Comparison of ENCODE assay signal across 7 cellular contexts in genomic region chr6:16761469-16762264, GRCh38. TPM values are rescaled to one million over a fixed set of nuclear protein-coding genes. Genes with fewer than 3 reads are reported as not detected.
DNase-seq lines count a peak whose midpoint lies in the region; ATAC-seq and TF ChIP-seq lines count a peak whose summit lies in the region.

No MANE protein-coding gene starts in this region.

- H3K36me3 ChIP-seq in kidney epithelial cell (ENCODE audit: control insufficient read depth, insufficient read depth, low read length): no peaks in the 10 kb centered on the region

- no peaks in the 10 kb centered on the region for H3K27me3 ChIP-seq in kidney epithelial cell (ENCODE audit: control insufficient read depth, insufficient read depth, low read length)

- ATAC-seq in HG02623 (IDR thresholded peaks at IDR 0.05; ENCODE audit: unreplicated experiment): peak; percentile 40

- DNase-seq in NCI-H1436 treated with DMSO at 0.1 percent for 48 hours (lab: John Stamatoyannopoulos, UW) (peak; percentile 51), kidney epithelial cell (ENCODE audit: low read depth) (no peak)
- peak; percentile 71 for DNase-seq in activated CD4-positive, CD25-positive, alpha-beta regulatory T cell treated with anti-CD3 and anti-CD28 coated beads, Interleukin-2, amount 50 U/mL, for 16 hours (ENCODE audit: low read depth, low spot score)
- peak; percentile 88 for DNase-seq in central memory CD4-positive, alpha-beta T cell
- DNase-seq in stimulated activated CD4-positive, alpha-beta T cell treated with anti-CD3 and anti-CD28 coated beads, Interleukin-15, amount 100 ng/mL, for 24 hours: peak; percentile 86

- TF ChIP-seq POLR2A in GM15510 (IDR thresholded peaks at IDR 0.05; ENCODE audit: borderline replicate concordance, extremely low read depth, insufficient read length): peak; percentile 52

- TF ChIP-seq CTCF in kidney epithelial cell (IDR thresholded peaks at IDR 0.05; ENCODE audit: insufficient read depth, low read length, poor library complexity, severe bottlenecking): peak; percentile 33

- H3K4me3 ChIP-seq in kidney epithelial cell (ENCODE audit: low read depth, low read length): peak overlapping the region; percentile 70

RNA-seq across cellular contexts. Expression of gene ATXN1, which starts 0.4 kb away (rescaled TPM):
- 12.5 and 32.6 TPM in 2 replicates for total RNA-seq in kidney epithelial cell
